Comparison of ENCODE assay signal across 16 cellular contexts in genomic region chr12:92297405-92297804, GRCh38.
DNase-seq lines count a peak whose midpoint lies in the region; ATAC-seq, FAIRE-seq and TF ChIP-seq lines count a peak whose summit lies in the region.
"Had no signal": no experiment of that assay in that cellular context is flagged by ENCODE, and none has a peak within 500 bp of the region (broad histone marks: within the 10 kb centered on the region; RNA-seq: fewer than 3 reads in every experiment).

No MANE protein-coding gene starts in this region.

- H3K36me3 Mint-ChIP-seq in activated naive CD4-positive, alpha-beta T cell treated with anti-CD3 and anti-CD28 coated beads, Interleukin-2, amount 50 U/mL, for 24 hours = no peaks in the 10 kb centered on the region
- H3K36me3 Mint-ChIP-seq in activated CD8-positive, alpha-beta T cell treated with anti-CD3 and anti-CD28 coated beads for 36 hours (ENCODE audit: low read depth) = peaks cover 3% of the 10 kb centered on the region

- H3K36me3 ChIP-seq in left lung (no peaks in the 10 kb centered on the region), uterus (no peaks in the 10 kb centered on the region)
- H3K36me3 ChIP-seq: BE2C had no signal

- peaks cover 3% of the 10 kb centered on the region for H3K9me3 Mint-ChIP-seq in activated naive CD4-positive, alpha-beta T cell treated with anti-CD3 and anti-CD28 coated beads, Interleukin-2, amount 50 U/mL, for 24 hours
- no peaks in the 10 kb centered on the region for H3K9me3 Mint-ChIP-seq in activated CD8-positive, alpha-beta T cell treated with anti-CD3 and anti-CD28 coated beads for 36 hours
- H3K9me3 Mint-ChIP-seq: effector memory CD8-positive, alpha-beta T cell had no signal

- no peak overlapping the region for H3K4me3 ChIP-seq in left lung
- H3K4me3 ChIP-seq in uterus = no peak overlapping the region
- H3K4me3 ChIP-seq: K562 had no signal

- DNase-seq in activated naive CD4-positive, alpha-beta T cell treated with Interleukin-2 at 50 U/mL for 16 hours = no peak
- no peak for DNase-seq in activated CD8-positive, alpha-beta T cell treated with anti-CD3 and anti-CD28 coated beads for 36 hours
- no peak for DNase-seq in left lung
- no peak for DNase-seq in uterus
- no peak for DNase-seq in GM19239 (ENCODE audit: insufficient read length, low spot score)
- no peak for DNase-seq in amniotic stem cell (lab: John Stamatoyannopoulos, UW)
- DNase-seq: BE2C; effector memory CD8-positive, alpha-beta T cell; NCI-H1436 treated with DMSO at 0.1 percent for 48 hours; NCI-H510A had no signal

- no peak for TF ChIP-seq POLR2A in uterus (IDR thresholded peaks at IDR 0.05)

- peak overlapping the region; percentile 71 for H3K4me3 Mint-ChIP-seq in activated naive CD4-positive, alpha-beta T cell treated with anti-CD3 and anti-CD28 coated beads, Interleukin-2, amount 50 U/mL, for 24 hours
- no peak overlapping the region for H3K4me3 Mint-ChIP-seq in activated CD8-positive, alpha-beta T cell treated with anti-CD3 and anti-CD28 coated beads for 36 hours
- H3K4me3 Mint-ChIP-seq: effector memory CD8-positive, alpha-beta T cell had no signal

- H3K9me3 ChIP-seq in left lung (no peaks in the 10 kb centered on the region), uterus (no peaks in the 10 kb centered on the region)
- H3K9me3 ChIP-seq: BE2C had no signal

- H3K27me3 Mint-ChIP-seq in activated naive CD4-positive, alpha-beta T cell treated with anti-CD3 and anti-CD28 coated beads, Interleukin-2, amount 50 U/mL, for 24 hours = no peaks in the 10 kb centered on the region
- no peaks in the 10 kb centered on the region for H3K27me3 Mint-ChIP-seq in activated CD8-positive, alpha-beta T cell treated with anti-CD3 and anti-CD28 coated beads for 36 hours
- H3K27me3 Mint-ChIP-seq: effector memory CD8-positive, alpha-beta T cell had no signal

- H3K4me1 Mint-ChIP-seq in activated naive CD4-positive, alpha-beta T cell treated with anti-CD3 and anti-CD28 coated beads, Interleukin-2, amount 50 U/mL, for 24 hours = peaks cover 21% of the 10 kb centered on the region
- peaks cover 15% of the 10 kb centered on the region for H3K4me1 Mint-ChIP-seq in activated CD8-positive, alpha-beta T cell treated with anti-CD3 and anti-CD28 coated beads for 36 hours (ENCODE audit: low read depth)

- peak overlapping the region; percentile 63 to 64 for H3K27ac ChIP-seq in left lung
- peak overlapping the region; percentile 18 to 20 for H3K27ac ChIP-seq in uterus
- H3K27ac ChIP-seq: RWPE1 had no signal

- H3K27ac Mint-ChIP-seq in activated naive CD4-positive, alpha-beta T cell treated with anti-CD3 and anti-CD28 coated beads, Interleukin-2, amount 50 U/mL, for 24 hours = peak overlapping the region; percentile 92
- H3K27ac Mint-ChIP-seq in activated CD8-positive, alpha-beta T cell treated with anti-CD3 and anti-CD28 coated beads for 36 hours = peak overlapping the region; percentile 83

- CTCF ChIA-PET in activated CD8-positive, alpha-beta T cell treated with anti-CD3 and anti-CD28 coated beads for 36 hours (lab: Charles Lee) = interaction anchor here (0.6 to 1.0 kb wide), 2 partner anchors 13 to 38 kb away, joined by 3 read pairs; no protein-coding TSS in a partner anchor

- TF ChIP-seq CTCF in activated CD8-positive, alpha-beta T cell treated with anti-CD3 and anti-CD28 coated beads for 36 hours (IDR thresholded peaks at IDR 0.05) = no peak
- TF ChIP-seq CTCF in left lung (IDR thresholded peaks at IDR 0.05) = no peak
- no peak for TF ChIP-seq CTCF in uterus (IDR thresholded peaks at IDR 0.05)

- no peak for FAIRE-seq in GM19239 (lab: Jason Lieb, UNC)
- FAIRE-seq: K562, TTC549, urothelium cell line had no signal

- intact Hi-C loops in activated CD8-positive, alpha-beta T cell treated with anti-CD3 and anti-CD28 coated beads for 36 hours (cut with micrococcal nuclease) = no loop called here
- intact Hi-C loops in left lung (cut with DNase I) (no loop called here), uterus (cut with DNase I; ENCODE audit: low total_unique reads) (no loop called here)

- POLR2A ChIA-PET in activated CD8-positive, alpha-beta T cell treated with anti-CD3 and anti-CD28 coated beads for 36 hours (lab: Charles Lee) = interaction anchor here (0.6 kb wide), 2 partner anchors 73 to 82 kb away, joined by 3 read pairs; no protein-coding TSS in a partner anchor

- peak; percentile 10 for ATAC-seq in activated CD8-positive, alpha-beta T cell treated with anti-CD3 and anti-CD28 coated beads for 36 hours
- ATAC-seq in left lung = no peak
- no peak for ATAC-seq in HG03280 (IDR thresholded peaks at IDR 0.05; ENCODE audit: unreplicated experiment)
- ATAC-seq: K562 had no signal

- no peaks in the 10 kb centered on the region for H3K27me3 ChIP-seq in left lung
- no peaks in the 10 kb centered on the region for H3K27me3 ChIP-seq in uterus
- H3K27me3 ChIP-seq: BE2C had no signal

- H3K4me1 ChIP-seq in left lung = peaks cover 4 to 23% of the 10 kb centered on the region in 2 donors
- H3K4me1 ChIP-seq in uterus = no peaks in the 10 kb centered on the region
- H3K4me1 ChIP-seq: BE2C had no signal
